11 cellular contexts compared by ENCODE assay signal in genomic region chr4:6840062-6840976, GRCh38. TPM values are rescaled to one million over a fixed set of nuclear protein-coding genes. Genes with fewer than 3 reads are reported as not detected.
DNase-seq lines count a peak whose midpoint lies in the region; ATAC-seq, FAIRE-seq and TF ChIP-seq lines count a peak whose summit lies in the region.
"Had no signal": no experiment of that assay in that cellular context is flagged by ENCODE, and none has a peak within 500 bp of the region (broad histone marks: within the 10 kb centered on the region; RNA-seq: fewer than 3 reads in every experiment).

No MANE protein-coding gene starts in this region.

- peak overlapping the region; percentile 43 for H3K4me2 ChIP-seq in K562 (ENCODE audit: insufficient read depth, low read length)

- H3K27ac ChIP-seq in K562 (ENCODE audit: extremely low read depth, low read depth, low read length) (0 out of 3 replicates have a peak overlapping the region, but pooled peaks have one; percentile 25), skeletal muscle tissue (ENCODE audit: low read depth, low read length) (peak overlapping the region; percentile 67), RWPE1 (no peak overlapping the region)

- ATAC-seq in K562: peak; percentile 90

- H2AFZ ChIP-seq in K562 (ENCODE audit: low read depth, low read length): no peak overlapping the region

- POLR2A ChIA-PET in HEK293T (lab: Yijun Ruan, JAX) (no interaction called here), K562 (lab: Yijun Ruan, JAX) (interaction anchor here (0.7 to 0.8 kb wide), 3 partner anchors 9 to 32 kb away, joined by 3 to 4 read pairs (median 3); no protein-coding TSS in a partner anchor), RWPE1 (lab: Yijun Ruan, JAX; ENCODE audit: low non-redundant PET) (no interaction called here)

- no peaks in the 10 kb centered on the region for H3K27me3 ChIP-seq in K562 (ENCODE audit: control insufficient read depth in 2 of 2, insufficient read depth in 2 of 2, low read length in 2 of 2)
- no peaks in the 10 kb centered on the region for H3K27me3 ChIP-seq in skeletal muscle tissue (ENCODE audit: control insufficient read depth in 3 of 3, insufficient read depth in 3 of 3, low read length in 3 of 3)

- DNase-seq in HEK293T (ENCODE audit: extremely low spot score): peak; percentile 15
- peak; percentile 55 to 75 (median 62) for DNase-seq in K562 (ENCODE audit: extremely low read depth in 1 of 4, low spot score in 3 of 4)
- peak; percentile 33 for DNase-seq in iPS-NIHi11 (ENCODE audit: low spot score)
- no peak for DNase-seq in NCI-H1105 (lab: John Stamatoyannopoulos, UW)
- DNase-seq in DMS 273 treated with DMSO at 0.1 percent for 48 hours (lab: John Stamatoyannopoulos, UW): no peak
- DNase-seq in hippocampal formation (lab: John Stamatoyannopoulos, UW): no peak
- DNase-seq in RWPE1 (ENCODE audit: low spot score): no peak
- DNase-seq: cerebellar nuclear complex; NCI-H1417 treated with DMSO at 0.1 percent for 48 hours; stimulated activated CD4-positive, alpha-beta T cell treated with anti-CD3 and anti-CD28 coated beads, Interleukin-15, amount 100 ng/mL, for 24 hours had no signal

- no peak for TF ChIP-seq POLR2A in K562 (conservative IDR thresholded peaks at IDR 0.05)

- no peak for TF ChIP-seq EP300 in K562 (IDR thresholded peaks at IDR 0.05; ENCODE audit: low read length)

- CTCF ChIA-PET in HEK293T (lab: Yijun Ruan, JAX): no interaction called here
- CTCF ChIA-PET in K562 (lab: Yijun Ruan, JAX; ENCODE audit: low intra/inter-chr PET ratio): interaction anchor here (0.7 kb wide), 1 partner anchor 32 kb away, joined by 3 read pairs; no protein-coding TSS in a partner anchor
- CTCF ChIA-PET in RWPE1 (lab: Yijun Ruan, JAX): no interaction called here

- WGBS in K562 (ENCODE audit: insufficient coverage, low coverage, missing lambda C conversion rate): 21% methylated on average over 8 of the region's 8 CpGs

- H3K4me3 ChIP-seq in K562: no peak overlapping the region
- peak overlapping the region in 1 of 3 donors; percentile 29 for H3K4me3 ChIP-seq in skeletal muscle tissue (ENCODE audit: low read length in 3 of 3)

- no TSS peak for BruUV-seq in K562 (replicated peaks; lab: Mats Ljungman, UMichigan)

- peaks cover 38% of the 10 kb centered on the region; the same call in 2 of the 3 replicates for H3K36me3 ChIP-seq in K562 (ENCODE audit: control insufficient read depth, insufficient read depth, low read length)
- H3K36me3 ChIP-seq in skeletal muscle tissue (ENCODE audit: control insufficient read depth in 3 of 3, insufficient read depth in 3 of 3, low read length in 3 of 3): peaks cover 0 to 4% (median 0%) of the 10 kb centered on the region in 3 donors

- H3K4me1 ChIP-seq in K562 (replicated peaks in 1 of 2; ENCODE audit: control insufficient read depth in 2 of 2, insufficient read depth in 2 of 2, low read length in 2 of 2) (peaks cover 3 to 21% of the 10 kb centered on the region in 2 experiments; a peak in 4 of 5 replicates), skeletal muscle tissue (ENCODE audit: control insufficient read depth in 3 of 3, insufficient read depth in 3 of 3, low read length in 3 of 3) (peaks cover 15 to 25% (median 18%) of the 10 kb centered on the region in 3 donors)

- H4K20me1 ChIP-seq in K562 (replicated peaks; ENCODE audit: control insufficient read depth, insufficient read depth, low read length): peaks cover 6% of the 10 kb centered on the region

- peaks cover 4% of the 10 kb centered on the region for H3K9me1 ChIP-seq in K562 (ENCODE audit: control insufficient read depth, insufficient read depth, low read length)

- peak; percentile 88 for FAIRE-seq in K562 (lab: Jason Lieb, UNC)

- in situ Hi-C loops in K562 (cut with MboI): no loop called here

- intact Hi-C loops in K562 (cut with micrococcal nuclease): no loop called here

- H3K79me2 ChIP-seq in K562 (ENCODE audit: control insufficient read depth, insufficient read depth, low read length): peaks cover 51% of the 10 kb centered on the region

- H3K9me3 ChIP-seq in K562 (replicated peaks; ENCODE audit: control insufficient read depth, insufficient read depth, low read depth, low read length) (no peaks in the 10 kb centered on the region), skeletal muscle tissue (ENCODE audit: control insufficient read depth in 3 of 3, low read length in 3 of 3) (no peaks in the 10 kb centered on the region)

- no peak for TF ChIP-seq RAD21 in K562 (CRISPR knock-in tag; conservative IDR thresholded peaks at IDR 0.05 in 1 of 2, IDR thresholded peaks at IDR 0.05 in 1 of 2)

- TF ChIP-seq CTCF in K562 (IDR thresholded peaks at IDR 0.05 in 2 of 3, conservative IDR thresholded peaks at IDR 0.05 in 1 of 3; ENCODE audit: insufficient read depth in 2 of 3, low read depth in 1 of 3, low read length in 3 of 3) (no peak), RWPE1 (conservative IDR thresholded peaks at IDR 0.05; ENCODE audit: low read depth) (no peak)

- H3K9ac ChIP-seq in K562 (ENCODE audit: insufficient read depth in 1 of 2, low read depth in 2 of 2, low read length in 2 of 2) (peak overlapping the region in 1 of 2 experiments; percentile 0; a peak in 1 of 4 replicates), skeletal muscle tissue (ENCODE audit: low read depth in 1 of 3, low read length in 3 of 3) (peak overlapping the region; percentile 2 to 45 (median 34))

TF ChIP-seq in HEK293T, 16 proteins besides CTCF, POLR2A, EP300 and RAD21:
- TF ChIP-seq SUZ12 (IDR thresholded peaks at IDR 0.05) (no peak), ARNT (IDR thresholded peaks at IDR 0.05) (no peak), FOXM1 (IDR thresholded peaks at IDR 0.05; ENCODE audit: borderline replicate concordance) (no peak)

TF ChIP-seq in K562, 482 proteins besides CTCF, POLR2A, EP300 and RAD21 (continues in another document):
- no peak for TF ChIP-seq ZNF592 (IDR thresholded peaks at IDR 0.05)
- TF ChIP-seq KLF10 (CRISPR knock-in tag; IDR thresholded peaks at IDR 0.05): no peak
- TF ChIP-seq SNIP1 (IDR thresholded peaks at IDR 0.05; ENCODE audit: low read depth): no peak
- TF ChIP-seq HMBOX1 (IDR thresholded peaks at IDR 0.05): no peak
- no peak for TF ChIP-seq NFXL1 (CRISPR knock-in tag; IDR thresholded peaks at IDR 0.05)

RNA-seq across cellular contexts. Expression of gene KIAA0232, which starts 57.8 kb away (rescaled TPM):
- 83.2 and 85.7 TPM in 2 replicates for total RNA-seq in K562 (2011; cell fraction: chromatin; rRNA removed; ENCODE audit: low replicate concordance)
- total RNA-seq in K562 (2011; cell fraction: nucleolus; rRNA removed): 15.8 and 19.9 TPM in 2 replicates
- total RNA-seq in K562 (2011; cell fraction: nucleoplasm; rRNA removed): 25.1 and 27.5 TPM in 2 replicates
- total RNA-seq in K562 (2014; rRNA removed) (9.0 and 9.5 TPM in 2 replicates), K562 (2014; rRNA removed; fragmentation: Illumina TruSeq; extraction: Trizol) (16.0 and 18.7 TPM in 2 replicates), K562 (2015; rRNA removed; fragmentation: Illumina TruSeq; extraction: Trizol) (13.0 and 13.6 TPM in 2 replicates), K562 (2021) (14.7 TPM in 2 replicates), skeletal muscle tissue (12.5 TPM)
- polyA plus RNA-seq in K562 (2011; rRNA removed) (17.4 and 17.9 TPM in 2 replicates), K562 (2014; fragmentation: Illumina TruSeq; extraction: Trizol) (11.8 and 13.0 TPM in 2 replicates), K562 (2014; fragmentation: Nextera tagmentation; extraction: Ambion mirVana) (1 to 10 TPM; 3.5 to 4.2 TPM), K562 (2014; rRNA removed) (10.1 and 11.9 TPM in 2 replicates)
- polyA plus RNA-seq in K562 (2011; cell fraction: cytosol; rRNA removed): 6.1 and 8.0 TPM in 2 replicates
- 14.6 and 18.0 TPM in 2 replicates for polyA plus RNA-seq in K562 (2011; cell fraction: nucleus; rRNA removed)
- polyA plus RNA-seq in K562 (2012): 7.9 and 12.6 TPM in 2 replicates
- 26.5 and 30.1 TPM in 2 replicates for polyA minus RNA-seq in K562 (2011; rRNA and poly(A)+ RNA removed)
- polyA minus RNA-seq in K562 (2011; cell fraction: cytosol; rRNA and poly(A)+ RNA removed): 7.4 and 10.6 TPM in 2 replicates
- polyA minus RNA-seq in K562 (2011; cell fraction: nucleus; rRNA and poly(A)+ RNA removed): 15.9 and 24.1 TPM in 2 replicates

Comparison
In these comparisons a context has a peak if more than half of its experiments do, and no peak if none do; other contexts are left out.
1. DNase-seq: peak in HEK293T (single experiment), K562 (4 of 4) and iPS-NIHi11 (single experiment); none in NCI-H1105 (single experiment), DMS 273 treated with DMSO at 0.1 percent for 48 hours (single experiment), hippocampal formation (0 of 2) and RWPE1 (single experiment).